1 cellular context compared by ENCODE assay signal in genomic region chr2:205659922-205660321, GRCh38.
TF ChIP-seq lines count a peak whose summit lies in the region.

No MANE protein-coding gene starts in this region.

TF ChIP-seq in A549, 52 proteins besides CTCF, POLR2A, EP300 and RAD21 (continued from another document):
- TF ChIP-seq PBX3 (IDR thresholded peaks at IDR 0.05) (no peak), RFX5 (IDR thresholded peaks at IDR 0.05) (no peak)
